20 cellular contexts compared by ENCODE assay signal in genomic region chr1:232589111-232589808, GRCh38. TPM values are rescaled to one million over a fixed set of nuclear protein-coding genes. Genes with fewer than 3 reads are reported as not detected.
DNase-seq lines count a peak whose midpoint lies in the region; ATAC-seq and TF ChIP-seq lines count a peak whose summit lies in the region.
"Had no signal": no experiment of that assay in that cellular context is flagged by ENCODE, and none has a peak within 500 bp of the region (broad histone marks: within the 10 kb centered on the region; RNA-seq: fewer than 3 reads in every experiment).

No MANE protein-coding gene starts in this region.

- TF ChIP-seq CTCF in esophagus muscularis mucosa (IDR thresholded peaks at IDR 0.05): no peak
- TF ChIP-seq CTCF in lower lobe of right lung (IDR thresholded peaks at IDR 0.05): no peak
- TF ChIP-seq CTCF in upper lobe of left lung (IDR thresholded peaks at IDR 0.05): no peak
- no peak for TF ChIP-seq CTCF in psoas muscle (IDR thresholded peaks at IDR 0.05)

- WGBS in esophagus muscularis mucosa: 60% methylated on average over 6 of the region's 6 CpGs
- WGBS in upper lobe of left lung, 2 donors: 57% methylated on average over 6 of the region's 6 CpGs
- WGBS in psoas muscle, 3 donors: 61 to 76% (median 66%) methylated on average over 6 of the region's 6 CpGs

- TF ChIP-seq POLR2A in esophagus muscularis mucosa (IDR thresholded peaks at IDR 0.05; ENCODE audit: low read depth) (no peak), upper lobe of left lung (IDR thresholded peaks at IDR 0.05) (no peak)

- H3K36me3 ChIP-seq in esophagus muscularis mucosa: no peaks in the 10 kb centered on the region
- H3K36me3 ChIP-seq in lower lobe of right lung: no peaks in the 10 kb centered on the region
- H3K36me3 ChIP-seq in upper lobe of left lung: no peaks in the 10 kb centered on the region
- H3K36me3 ChIP-seq in psoas muscle (ENCODE audit: insufficient read depth in 1 of 2, low read depth in 1 of 2): no peaks in the 10 kb centered on the region
- H3K36me3 ChIP-seq: WERI-Rb-1 had no signal

- no peak for TF ChIP-seq EP300 in esophagus muscularis mucosa (IDR thresholded peaks at IDR 0.05)
- TF ChIP-seq EP300 in upper lobe of left lung (IDR thresholded peaks at IDR 0.05): no peak

- DNase-seq in Right ventricle myocardium inferior (ENCODE audit: missing footprints) (no peak), cardiac septum (ENCODE audit: low spot score) (no peak), esophagus muscularis mucosa (ENCODE audit: extremely low spot score) (no peak), lower lobe of right lung (no peak), upper lobe of left lung (no peak), DMS153 treated with DMSO at 0.1 percent for 48 hours (lab: John Stamatoyannopoulos, UW; ENCODE audit: unreplicated experiment) (no peak), psoas muscle (no peak)
- DNase-seq: activated CD4-positive, alpha-beta memory T cell treated with anti-CD3 and anti-CD28 coated beads, Interleukin-2, amount 10 ng/mL, durations not matched to agents 7 days and 5 days; CD4-positive, alpha-beta memory T cell; cerebellar nuclear complex; endodermal cell; foreskin fibroblast; NCI-H187; NCI-H446; nephron progenitor cell; SHP77; stimulated activated naive CD4-positive, alpha-beta T cell treated with Interleukin-2 at 50 U/mL for 16 hours; WERI-Rb-1 had no signal

- ATAC-seq in Right ventricle myocardium inferior (peak; percentile 47), lower lobe of right lung (no peak), upper lobe of left lung (ENCODE audit: low FRiP score in 2 of 2) (no peak), GM18858 (IDR thresholded peaks at IDR 0.05; ENCODE audit: unreplicated experiment) (no peak), psoas muscle (no peak)
- ATAC-seq: GM12878 had no signal

- H3K4me1 ChIP-seq in esophagus muscularis mucosa (peaks cover 54 to 64% (median 58%) of the 10 kb centered on the region in 4 donors), lower lobe of right lung (peaks cover 48% of the 10 kb centered on the region), upper lobe of left lung (peaks cover 16 to 33% (median 27%) of the 10 kb centered on the region in 4 donors), psoas muscle (peaks cover 20% of the 10 kb centered on the region)

- intact Hi-C loops in Right ventricle myocardium inferior (cut with DNase I): no loop called here
- intact Hi-C loops in cardiac septum (cut with DNase I): loop anchor here (5.0 kb wide), 1 partner anchor 33 kb away; no protein-coding TSS in a partner anchor
- intact Hi-C loops in esophagus muscularis mucosa (cut with DNase I): no loop called here
- intact Hi-C loops in lower lobe of right lung (cut with DNase I): no loop called here
- intact Hi-C loops in psoas muscle (cut with DNase I): no loop called here

- no peak overlapping the region for H3K4me3 ChIP-seq in esophagus muscularis mucosa
- H3K4me3 ChIP-seq in lower lobe of right lung: no peak overlapping the region
- no peak overlapping the region for H3K4me3 ChIP-seq in upper lobe of left lung
- no peak overlapping the region for H3K4me3 ChIP-seq in psoas muscle
- H3K4me3 ChIP-seq: GM12878 had no signal

- H3K27me3 ChIP-seq in esophagus muscularis mucosa (no peaks in the 10 kb centered on the region), lower lobe of right lung (ENCODE audit: low read depth) (no peaks in the 10 kb centered on the region), upper lobe of left lung (no peaks in the 10 kb centered on the region), psoas muscle (ENCODE audit: insufficient read depth in 3 of 3, low read length in 2 of 3) (no peaks in the 10 kb centered on the region)

- H3K27ac ChIP-seq in esophagus muscularis mucosa (replicated peaks in 1 of 4): peak overlapping the region in 3 of 4 donors; percentile 5 to 46 (median 22)
- H3K27ac ChIP-seq in lower lobe of right lung: peak overlapping the region; percentile 76
- peak overlapping the region; percentile 50 to 81 (median 66) for H3K27ac ChIP-seq in upper lobe of left lung
- H3K27ac ChIP-seq in psoas muscle: no peak overlapping the region
- H3K27ac ChIP-seq: WERI-Rb-1 had no signal

- H3K9me3 ChIP-seq in esophagus muscularis mucosa (no peaks in the 10 kb centered on the region), lower lobe of right lung (no peaks in the 10 kb centered on the region), upper lobe of left lung (no peaks in the 10 kb centered on the region), psoas muscle (no peaks in the 10 kb centered on the region)

RNA-seq across cellular contexts. Expression of gene SIPA1L2, which starts 40.7 kb away (rescaled TPM):
- total RNA-seq in Right ventricle myocardium inferior (120 TPM), cardiac septum (98.7 TPM), esophagus muscularis mucosa (10 to 100 TPM; 37.4 to 59.0 (median 43.0) TPM), lower lobe of right lung (45.5 TPM), upper lobe of left lung (10 to 100 TPM; 23.3 to 51.3 (median 34.2) TPM), psoas muscle (10 to 100 TPM in 3 of 4 donors, 1 to 10 TPM in 1; 4.3 to 54.4 (median 14.8) TPM)
- 1 to 10 TPM; 5.9 to 9.4 (median 6.2) TPM for polyA plus RNA-seq in psoas muscle
